ENCODE assay signal across 6 cellular contexts in the genomic region with DNA sequence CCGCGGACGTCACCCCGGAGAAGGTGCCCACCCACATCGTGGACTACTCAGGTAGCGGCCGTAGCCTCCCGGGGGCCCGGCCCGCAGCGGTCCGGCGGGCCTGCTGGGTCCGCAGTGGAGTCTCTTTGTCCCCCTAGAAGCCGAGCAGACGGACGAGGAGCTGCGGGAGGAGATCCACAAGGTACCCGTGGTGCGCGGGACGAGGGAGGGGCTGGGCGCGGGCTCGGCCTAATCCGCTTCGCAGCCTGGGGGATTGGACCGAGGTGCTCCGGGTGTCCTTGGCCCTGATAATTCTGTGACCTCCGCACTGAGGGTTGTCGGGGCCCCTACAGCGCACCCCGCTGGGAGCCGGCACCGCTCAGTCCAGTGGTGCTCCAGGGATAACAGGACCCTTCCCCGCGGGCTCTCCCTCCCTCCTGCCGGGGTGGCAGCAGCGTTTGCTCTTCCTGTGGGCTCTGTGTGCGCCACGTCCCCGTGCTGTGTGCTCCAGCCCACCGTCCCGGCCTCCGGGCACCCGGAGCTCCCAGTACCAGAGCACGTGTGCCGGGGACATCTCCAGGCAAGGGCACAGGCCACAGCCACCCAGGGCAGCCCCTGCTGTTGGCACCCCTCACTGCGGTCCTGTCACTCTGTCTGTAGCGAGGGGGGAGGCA. TPM values are rescaled to one million over a fixed set of nuclear protein-coding genes. Genes with fewer than 3 reads are reported as not detected.
A peak's percentile ranks its signal among the peaks of the same experiment; 100 is the strongest.
DNase-seq lines count a peak whose midpoint lies in the region; ATAC-seq and TF ChIP-seq lines count a peak whose summit lies in the region.

No MANE protein-coding gene starts in this region.

- no peaks in the 10 kb centered on the region for H3K27me3 ChIP-seq in HUES64 (ENCODE audit: insufficient read depth, low read length)

- H3K9ac ChIP-seq in HUES64 (ENCODE audit: low read depth, low read length): peak overlapping the region; percentile 86

- H3K9me3 ChIP-seq in HUES64 (ENCODE audit: insufficient read depth, low read depth, low read length): no peaks in the 10 kb centered on the region

- H3K36me3 Mint-ChIP-seq in stimulated activated effector memory CD8-positive, alpha-beta T cell treated with anti-CD3 and anti-CD28 coated beads, Interleukin-12 subunit alpha, Interleukin-12 subunit beta, amount 100 ng/mL, for 72 hours: peaks cover 25% of the 10 kb centered on the region

- H3K4me1 Mint-ChIP-seq in stimulated activated effector memory CD8-positive, alpha-beta T cell treated with anti-CD3 and anti-CD28 coated beads, Interleukin-12 subunit alpha, Interleukin-12 subunit beta, amount 100 ng/mL, for 72 hours: no peaks in the 10 kb centered on the region

- peaks cover 44% of the 10 kb centered on the region for H3K36me3 ChIP-seq in HUES64 (ENCODE audit: insufficient read depth, low read length)

- in situ Hi-C loops in ACHN (cut with HindIII; ENCODE audit: low pct_ligation_motif_present, low pct_unique_long_range_greater_than_20kb, low sequenced_read_pairs): no loop called here

- H3K4me3 ChIP-seq in HUES64 (ENCODE audit: low read length): peak overlapping the region; percentile 90

- no peak for TF ChIP-seq POLR2A in erythroblast (IDR thresholded peaks at IDR 0.05; ENCODE audit: low read length)

- DNase-seq in ACHN: peak; percentile 29
- DNase-seq in erythroblast (lab: John Stamatoyannopoulos, UW): peak; percentile 57 to 58
- peak in 1 of 2 donors; percentile 67 for DNase-seq in stimulated activated effector memory CD8-positive, alpha-beta T cell treated with anti-CD3 and anti-CD28 coated beads, Interleukin-12 subunit alpha, Interleukin-12 subunit beta, amount 100 ng/mL, for 72 hours (ENCODE audit: low spot score in 2 of 2)
- no peak for DNase-seq in NCI-H345 (lab: John Stamatoyannopoulos, UW)

- peak; percentile 3 for ATAC-seq in stimulated activated effector memory CD8-positive, alpha-beta T cell treated with anti-CD3 and anti-CD28 coated beads, Interleukin-12 subunit alpha, Interleukin-12 subunit beta, amount 100 ng/mL, for 72 hours
- no peak for ATAC-seq in GM21526 (IDR thresholded peaks at IDR 0.05; ENCODE audit: low FRiP score, unreplicated experiment)

- H3K4me3 Mint-ChIP-seq in stimulated activated effector memory CD8-positive, alpha-beta T cell treated with anti-CD3 and anti-CD28 coated beads, Interleukin-12 subunit alpha, Interleukin-12 subunit beta, amount 100 ng/mL, for 72 hours: peak overlapping the region; percentile 77

- H3K27ac Mint-ChIP-seq in stimulated activated effector memory CD8-positive, alpha-beta T cell treated with anti-CD3 and anti-CD28 coated beads, Interleukin-12 subunit alpha, Interleukin-12 subunit beta, amount 100 ng/mL, for 72 hours: peak overlapping the region; percentile 90

- H3K4me1 ChIP-seq in HUES64 (ENCODE audit: insufficient read depth, low read length): no peaks in the 10 kb centered on the region

- 14% methylated on average over 50 of the region's 50 CpGs for WGBS in HUES64

- H3K9me3 Mint-ChIP-seq in stimulated activated effector memory CD8-positive, alpha-beta T cell treated with anti-CD3 and anti-CD28 coated beads, Interleukin-12 subunit alpha, Interleukin-12 subunit beta, amount 100 ng/mL, for 72 hours: no peaks in the 10 kb centered on the region

- peak overlapping the region; percentile 41; the same call in 1 of the 2 replicates for H3K27ac ChIP-seq in HUES64 (ENCODE audit: low read depth, low read length)

RNA-seq across cellular contexts. Expression of a gene that starts 0.7 kb away (rescaled TPM):
- polyA plus RNA-seq in HUES64 (2013, experiment 1 of 2): 96.7 TPM
- polyA plus RNA-seq in HUES64 (2013, experiment 2 of 2): 84.0 TPM

RNA-seq across cellular contexts. Expression of a gene that starts 6.8 kb away (rescaled TPM):
- polyA plus RNA-seq in HUES64 (2013, experiment 1 of 2): 0.60 TPM
- 1.1 TPM for polyA plus RNA-seq in HUES64 (2013, experiment 2 of 2)

RNA-seq across cellular contexts. Expression of a gene that starts 11.6 kb away (rescaled TPM):
- polyA plus RNA-seq in HUES64 (2013, experiment 1 of 2): 54.4 TPM
- polyA plus RNA-seq in HUES64 (2013, experiment 2 of 2): 55.0 TPM

RNA-seq across cellular contexts. Expression of a gene that starts 15.5 kb away (rescaled TPM):
- 43.4 TPM for polyA plus RNA-seq in HUES64 (2013, experiment 1 of 2)
- 38.7 TPM for polyA plus RNA-seq in HUES64 (2013, experiment 2 of 2)

RNA-seq across cellular contexts. Expression of a gene that starts 19.5 kb away (rescaled TPM):
- 26.0 TPM for polyA plus RNA-seq in HUES64 (2013, experiment 1 of 2)
- 19.5 TPM for polyA plus RNA-seq in HUES64 (2013, experiment 2 of 2)
